10 cellular contexts compared by ENCODE assay signal in genomic region chr3:103295974-103296570, GRCh38.
DNase-seq lines count a peak whose midpoint lies in the region; ATAC-seq and TF ChIP-seq lines count a peak whose summit lies in the region.
"Had no signal": no experiment of that assay in that cellular context is flagged by ENCODE, and none has a peak within 500 bp of the region (broad histone marks: within the 10 kb centered on the region; RNA-seq: fewer than 3 reads in every experiment).

No MANE protein-coding gene starts in this region.

- H3K27ac ChIP-seq in DOHH2 (ENCODE audit: low read depth, low read length) (no peak overlapping the region), mesenchymal stem cell (ENCODE audit: low read length, poor library complexity, severe bottlenecking) (no peak overlapping the region), tibial artery (no peak overlapping the region)
- no peak overlapping the region for H3K27ac ChIP-seq in naive thymus-derived CD4-positive, alpha-beta T cell (ENCODE audit: low read depth, low read length)

- POLR2A ChIA-PET in WTC11 (lab: Charles Lee) = no interaction called here
- POLR2A ChIA-PET in naive thymus-derived CD4-positive, alpha-beta T cell (lab: Charles Lee) = no interaction called here

- H3K18ac ChIP-seq in mesenchymal stem cell (ENCODE audit: low read depth in 1 of 2, low read length in 2 of 2) = no peak overlapping the region

- H3K36me3 ChIP-seq in DOHH2 (ENCODE audit: control insufficient read depth, low read length) = no peaks in the 10 kb centered on the region
- H3K36me3 ChIP-seq in mesenchymal stem cell (ENCODE audit: control insufficient read depth in 1 of 2, insufficient read depth in 2 of 2, low read depth in 1 of 2, low read length in 2 of 2) = no peaks in the 10 kb centered on the region
- H3K36me3 ChIP-seq in naive thymus-derived CD4-positive, alpha-beta T cell (ENCODE audit: control insufficient read depth in 2 of 3, insufficient read depth in 3 of 3, low read length in 3 of 3) = no peaks in the 10 kb centered on the region
- no peaks in the 10 kb centered on the region for H3K36me3 ChIP-seq in tibial artery

- DNase-seq in LHCN-M2 (ENCODE audit: low read depth) = peak; percentile 19
- DNase-seq in WTC11 (ENCODE audit: low spot score) = no peak
- DNase-seq in mesenchymal stem cell = peak; percentile 15
- no peak for DNase-seq in naive thymus-derived CD4-positive, alpha-beta T cell
- DNase-seq in NOMO-1 treated with dmso at 0.1 percent for 144 hours (lab: John Stamatoyannopoulos, UW; ENCODE audit: unreplicated experiment) = no peak
- DNase-seq in tibial artery = no peak
- DNase-seq: activated T-cell treated with anti-CD3 and anti-CD28 coated beads for 4 hours, NCI-H187 treated with DMSO at 0.1 percent for 48 hours had no signal

- no peaks in the 10 kb centered on the region; the same call in 1 of the 2 replicates for H3K27me3 Mint-ChIP-seq in WTC11 (ENCODE audit: low read depth)
- no peaks in the 10 kb centered on the region for H3K27me3 Mint-ChIP-seq in naive thymus-derived CD4-positive, alpha-beta T cell

- no peaks in the 10 kb centered on the region for H4K20me1 ChIP-seq in DOHH2 (ENCODE audit: control insufficient read depth, insufficient read depth, low read depth, low read length)

- no peak overlapping the region for H3K4ac ChIP-seq in mesenchymal stem cell (ENCODE audit: low read depth in 1 of 2, low read length in 2 of 2)

- no peak overlapping the region for H3K23ac ChIP-seq in mesenchymal stem cell (ENCODE audit: low read length in 2 of 2)

- H3K9me2 ChIP-seq in DOHH2 (replicated peaks; ENCODE audit: control insufficient read depth, low read length) = no peaks in the 10 kb centered on the region

- no peaks in the 10 kb centered on the region for H3F3A ChIP-seq in DOHH2 (ENCODE audit: control insufficient read depth, insufficient read depth)

- no peak overlapping the region for H2BK120ac ChIP-seq in mesenchymal stem cell (ENCODE audit: low read depth, low read length)

- no peak overlapping the region for H2BK5ac ChIP-seq in mesenchymal stem cell (ENCODE audit: low read depth, low read length, poor library complexity, severe bottlenecking)

- no peak overlapping the region for H3K4me3 ChIP-seq in DOHH2 (ENCODE audit: low read length)
- H3K4me3 ChIP-seq in mesenchymal stem cell (ENCODE audit: insufficient read depth in 1 of 2, low read depth in 1 of 2, low read length in 2 of 2) = no peak overlapping the region
- H3K4me3 ChIP-seq in naive thymus-derived CD4-positive, alpha-beta T cell (ENCODE audit: low read length) = no peak overlapping the region
- H3K4me3 ChIP-seq in tibial artery = no peak overlapping the region

- H3K9ac ChIP-seq in mesenchymal stem cell (ENCODE audit: low read length) = no peak overlapping the region

- no peaks in the 10 kb centered on the region for H3K36me3 Mint-ChIP-seq in WTC11
- no peaks in the 10 kb centered on the region for H3K36me3 Mint-ChIP-seq in naive thymus-derived CD4-positive, alpha-beta T cell

- no peak overlapping the region for H3K14ac ChIP-seq in mesenchymal stem cell (ENCODE audit: low read length in 2 of 2)

- H3K4me1 ChIP-seq in DOHH2 (ENCODE audit: control insufficient read depth, low read length) (no peaks in the 10 kb centered on the region), mesenchymal stem cell (ENCODE audit: control insufficient read depth, insufficient read depth, low read depth, low read length) (no peaks in the 10 kb centered on the region), tibial artery (no peaks in the 10 kb centered on the region)
- no peaks in the 10 kb centered on the region for H3K4me1 ChIP-seq in naive thymus-derived CD4-positive, alpha-beta T cell (ENCODE audit: control insufficient read depth in 2 of 2, insufficient read depth in 2 of 2, low read length in 2 of 2)

- H2BK15ac ChIP-seq in mesenchymal stem cell (ENCODE audit: low read depth, poor library complexity, severe bottlenecking) = no peak overlapping the region

- H4K91ac ChIP-seq in mesenchymal stem cell (ENCODE audit: low read length) = no peak overlapping the region

- no peak overlapping the region for H3K27ac Mint-ChIP-seq in WTC11
- no peak overlapping the region for H3K27ac Mint-ChIP-seq in naive thymus-derived CD4-positive, alpha-beta T cell

- ATAC-seq in WTC11 = no peak
- no peak for ATAC-seq in naive thymus-derived CD4-positive, alpha-beta T cell
- no peak for ATAC-seq in GM21381 (IDR thresholded peaks at IDR 0.05; ENCODE audit: unreplicated experiment)

- no peak overlapping the region for H2AFZ ChIP-seq in mesenchymal stem cell (ENCODE audit: low read depth, low read length)

- H3K79me1 ChIP-seq in mesenchymal stem cell (replicated peaks; ENCODE audit: low read length, poor library complexity, severe bottlenecking) = no peaks in the 10 kb centered on the region

- no peak overlapping the region for H2BK12ac ChIP-seq in mesenchymal stem cell (ENCODE audit: low read length in 2 of 2)

- no peak overlapping the region for H4K8ac ChIP-seq in mesenchymal stem cell (ENCODE audit: low read length)

- H3K4me3 Mint-ChIP-seq in WTC11 = no peak overlapping the region
- H3K4me3 Mint-ChIP-seq in naive thymus-derived CD4-positive, alpha-beta T cell = no peak overlapping the region

- 45% methylated on average over 2 of the region's 2 CpGs for WGBS in mesenchymal stem cell

- H3K79me2 ChIP-seq in DOHH2 (ENCODE audit: control insufficient read depth, low read length) = no peaks in the 10 kb centered on the region

- H3K27me3 ChIP-seq in DOHH2 (ENCODE audit: control insufficient read depth, low read length) = no peaks in the 10 kb centered on the region
- H3K27me3 ChIP-seq in mesenchymal stem cell (ENCODE audit: control insufficient read depth in 1 of 2, insufficient read depth in 1 of 2, low read length in 2 of 2) = no peaks in the 10 kb centered on the region
- H3K27me3 ChIP-seq in naive thymus-derived CD4-positive, alpha-beta T cell (ENCODE audit: control insufficient read depth in 2 of 2, insufficient read depth in 2 of 2, low read length in 2 of 2) = no peaks in the 10 kb centered on the region
- no peaks in the 10 kb centered on the region for H3K27me3 ChIP-seq in tibial artery

- no peak overlapping the region for H3K4me2 ChIP-seq in DOHH2 (ENCODE audit: low read length)
- no peak overlapping the region for H3K4me2 ChIP-seq in mesenchymal stem cell (ENCODE audit: low read length, poor library complexity, severe bottlenecking)

- TF ChIP-seq CTCF in DOHH2 (IDR thresholded peaks at IDR 0.05; ENCODE audit: low read depth, low read length, poor library complexity, severe bottlenecking) = peak; percentile 45
- TF ChIP-seq CTCF in WTC11 (IDR thresholded peaks at IDR 0.05) = peak; percentile 20; the same call in 1 of the 2 replicates
- no peak for TF ChIP-seq CTCF in tibial artery (IDR thresholded peaks at IDR 0.05)

- H3K9me3 ChIP-seq in DOHH2 (ENCODE audit: control insufficient read depth, insufficient read depth, low read length) (no peaks in the 10 kb centered on the region), mesenchymal stem cell (ENCODE audit: control insufficient read depth, low read length) (no peaks in the 10 kb centered on the region), tibial artery (no peaks in the 10 kb centered on the region)
- no peaks in the 10 kb centered on the region for H3K9me3 ChIP-seq in naive thymus-derived CD4-positive, alpha-beta T cell (ENCODE audit: control insufficient read depth in 2 of 3, low read length in 3 of 3)

- 0 out of 2 replicates have a peak, but pooled peaks cover 7% of the 10 kb centered on the region for H3K4me1 Mint-ChIP-seq in WTC11
- no peaks in the 10 kb centered on the region for H3K4me1 Mint-ChIP-seq in naive thymus-derived CD4-positive, alpha-beta T cell

- intact Hi-C loops in naive thymus-derived CD4-positive, alpha-beta T cell (cut with micrococcal nuclease) = no loop called here
- intact Hi-C loops in tibial artery (cut with DNase I; ENCODE audit: low total_unique reads) = no loop called here

- H2AK5ac ChIP-seq in mesenchymal stem cell (ENCODE audit: low read length, severe bottlenecking) = no peak overlapping the region

- no peaks in the 10 kb centered on the region for H3K9me3 Mint-ChIP-seq in WTC11
- H3K9me3 Mint-ChIP-seq in naive thymus-derived CD4-positive, alpha-beta T cell = peaks cover 0 to 1% (median 0%) of the 10 kb centered on the region in 11 donors

- CTCF ChIA-PET in WTC11 (lab: Charles Lee) = interaction anchor here (0.6 to 3.0 kb wide), 4 partner anchors 10 to 623 kb away, joined by 3 to 13 read pairs (median 3); no protein-coding TSS in a partner anchor
- CTCF ChIA-PET in naive thymus-derived CD4-positive, alpha-beta T cell (lab: Charles Lee) = no interaction called here

TF ChIP-seq in WTC11, 78 proteins besides CTCF, POLR2A, EP300 and RAD21 (continues in another document):
- TF ChIP-seq ZBTB43 (CRISPR knock-in tag; IDR thresholded peaks at IDR 0.05) (no peak), ZNF425 (CRISPR knock-in tag; conservative IDR thresholded peaks at IDR 0.05) (no peak), NFATC4 (CRISPR knock-in tag; IDR thresholded peaks at IDR 0.05) (no peak), EMX1 (CRISPR knock-in tag; IDR thresholded peaks at IDR 0.05) (no peak)

Comparison
In these comparisons a context has a peak if more than half of its experiments do, and no peak if none do; other contexts are left out.
1. CTCF ChIP-seq: peak in DOHH2 (single experiment) and WTC11 (single experiment); none in tibial artery (0 of 2).
2. DNase-seq: peak in LHCN-M2 (single experiment) and mesenchymal stem cell (single experiment); none in WTC11 (single experiment), naive thymus-derived CD4-positive, alpha-beta T cell (0 of 9), NOMO-1 treated with dmso at 0.1 percent for 144 hours (single experiment) and tibial artery (0 of 2).